Comparison of ENCODE assay signal across 8 cellular contexts in the genomic region with DNA sequence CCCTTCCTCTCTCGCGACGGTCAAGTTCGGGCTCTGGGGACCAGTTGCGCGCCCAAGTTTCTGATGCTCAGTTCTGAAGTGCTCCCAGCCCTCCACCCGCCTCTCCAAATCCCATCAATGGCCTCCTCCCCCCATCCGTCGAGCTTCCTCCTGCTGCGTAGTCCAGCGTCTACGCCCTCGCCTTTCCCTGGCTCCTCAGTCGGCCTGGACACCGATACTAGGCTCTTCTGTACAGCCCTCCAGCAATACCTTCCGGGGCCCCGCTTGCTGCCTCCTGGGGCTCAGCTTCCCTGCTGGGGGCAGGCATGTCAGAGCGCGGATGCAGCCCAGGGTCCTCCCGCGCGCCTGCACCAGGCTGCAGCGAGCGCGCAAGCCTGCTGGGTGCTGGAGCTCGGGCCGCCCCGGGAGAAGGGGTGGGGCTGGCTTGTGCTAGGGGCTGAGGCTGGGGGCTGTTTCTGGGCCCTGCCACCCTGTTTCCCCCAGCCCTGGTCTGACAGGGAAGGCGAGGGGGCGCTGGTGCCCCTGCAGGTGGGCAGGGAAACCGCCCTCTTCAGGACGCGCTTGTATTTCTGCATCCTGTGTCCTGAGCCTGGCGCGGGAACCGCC.
A peak's percentile ranks its signal among the peaks of the same experiment; 100 is the strongest.
DNase-seq lines count a peak whose midpoint lies in the region; ATAC-seq and TF ChIP-seq lines count a peak whose summit lies in the region.

No MANE protein-coding gene starts in this region.

- H3K9me3 Mint-ChIP-seq in activated naive CD8-positive, alpha-beta T cell (ENCODE audit: low read depth) = no peaks in the 10 kb centered on the region
- H3K9me3 Mint-ChIP-seq in stimulated activated naive CD8-positive, alpha-beta T cell treated with anti-CD3 and anti-CD28 coated beads, Interleukin-15, Interleukin-2, amounts not matched to agents 100 ng/mL and 50 ng/mL, for 24 hours = no peaks in the 10 kb centered on the region

- H3K36me3 Mint-ChIP-seq in activated naive CD8-positive, alpha-beta T cell = no peaks in the 10 kb centered on the region
- no peaks in the 10 kb centered on the region for H3K36me3 Mint-ChIP-seq in stimulated activated naive CD8-positive, alpha-beta T cell treated with anti-CD3 and anti-CD28 coated beads, Interleukin-15, Interleukin-2, amounts not matched to agents 100 ng/mL and 50 ng/mL, for 24 hours (ENCODE audit: low read depth)

- in situ Hi-C loops in GM13977 (cut with MboI; ENCODE audit: low pct_unique_long_range_greater_than_20kb, low sequenced_read_pairs, unreplicated experiment) = no loop called here

- H3K4me3 ChIP-seq in left lung (peak overlapping the region in 1 of 2 donors; percentile 8), MG63 (no peak overlapping the region)

- no peak overlapping the region for H3K27ac Mint-ChIP-seq in activated naive CD8-positive, alpha-beta T cell
- no peak overlapping the region for H3K27ac Mint-ChIP-seq in stimulated activated naive CD8-positive, alpha-beta T cell treated with anti-CD3 and anti-CD28 coated beads, Interleukin-15, Interleukin-2, amounts not matched to agents 100 ng/mL and 50 ng/mL, for 24 hours

- H3K27me3 Mint-ChIP-seq in activated naive CD8-positive, alpha-beta T cell = no peaks in the 10 kb centered on the region
- peaks cover 46% of the 10 kb centered on the region for H3K27me3 Mint-ChIP-seq in stimulated activated naive CD8-positive, alpha-beta T cell treated with anti-CD3 and anti-CD28 coated beads, Interleukin-15, Interleukin-2, amounts not matched to agents 100 ng/mL and 50 ng/mL, for 24 hours

- TF ChIP-seq CTCF in left lung (IDR thresholded peaks at IDR 0.05) = no peak
- TF ChIP-seq CTCF in GM13977 (IDR thresholded peaks at IDR 0.05; ENCODE audit: extremely low read depth, insufficient read depth, missing control alignments) = no peak

- no peaks in the 10 kb centered on the region for H3K36me3 ChIP-seq in left lung
- no peaks in the 10 kb centered on the region for H3K36me3 ChIP-seq in MG63

- DNase-seq in SK-N-DZ (ENCODE audit: low spot score) (peak; percentile 4), left lung (peak in 1 of 2 donors; percentile 65), kidney glomerular epithelial cell (lab: John Stamatoyannopoulos, UW) (no peak), MG63 (no peak), GM13977 (ENCODE audit: low spot score) (no peak)

- no peaks in the 10 kb centered on the region for H3K4me1 ChIP-seq in left lung

- intact Hi-C loops in left lung (cut with DNase I) = no loop called here

- H3K27me3 ChIP-seq in left lung (peaks cover 11 to 49% of the 10 kb centered on the region in 2 donors), MG63 (no peaks in the 10 kb centered on the region)

- H3K4me3 Mint-ChIP-seq in activated naive CD8-positive, alpha-beta T cell = peak overlapping the region; percentile 92
- H3K4me3 Mint-ChIP-seq in stimulated activated naive CD8-positive, alpha-beta T cell treated with anti-CD3 and anti-CD28 coated beads, Interleukin-15, Interleukin-2, amounts not matched to agents 100 ng/mL and 50 ng/mL, for 24 hours = peak overlapping the region; percentile 80

- H3K27ac ChIP-seq in left lung = no peak overlapping the region

- no peaks in the 10 kb centered on the region for H3K9me3 ChIP-seq in left lung
- H3K9me3 ChIP-seq in MG63 = no peaks in the 10 kb centered on the region

- H3K4me1 Mint-ChIP-seq in activated naive CD8-positive, alpha-beta T cell (ENCODE audit: low read depth) = peaks cover 20% of the 10 kb centered on the region
- peaks cover 12% of the 10 kb centered on the region for H3K4me1 Mint-ChIP-seq in stimulated activated naive CD8-positive, alpha-beta T cell treated with anti-CD3 and anti-CD28 coated beads, Interleukin-15, Interleukin-2, amounts not matched to agents 100 ng/mL and 50 ng/mL, for 24 hours (ENCODE audit: low read depth)

- ATAC-seq in left lung (peak; percentile 14), GM21526 (IDR thresholded peaks at IDR 0.05; ENCODE audit: low FRiP score, unreplicated experiment) (no peak)
